8 cellular contexts compared by ENCODE assay signal in the genomic region with DNA sequence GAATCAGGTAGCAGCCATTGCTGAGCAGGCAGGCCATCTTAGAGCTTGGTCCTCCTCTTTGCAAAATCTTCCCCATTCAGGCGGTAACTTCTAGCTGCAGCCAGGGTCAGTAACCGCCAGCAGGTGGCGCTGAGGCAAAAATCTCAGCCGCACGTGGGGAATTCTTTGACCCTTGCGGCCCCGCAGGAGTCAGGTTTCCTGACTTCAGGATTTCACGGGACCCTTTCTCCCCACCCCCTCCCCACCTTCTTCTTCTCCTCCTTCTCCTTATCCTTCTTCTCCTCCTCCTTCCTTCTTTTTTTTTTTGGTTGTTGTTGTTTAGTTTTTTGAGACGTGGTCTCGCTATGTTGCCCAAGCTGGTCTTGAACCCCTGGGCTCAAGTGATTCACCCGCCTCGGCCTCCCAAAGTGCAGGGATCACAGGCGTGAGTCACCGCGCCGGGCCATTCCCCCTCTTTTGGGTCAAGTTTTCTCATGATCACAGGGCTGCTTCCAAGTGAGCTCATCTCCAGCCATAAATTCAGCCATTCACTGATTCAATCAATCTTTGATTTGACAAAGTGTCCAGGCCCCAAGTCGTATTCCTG. TPM values are rescaled to one million over a fixed set of nuclear protein-coding genes. Genes with fewer than 3 reads are reported as not detected.
A peak's percentile ranks its signal among the peaks of the same experiment; 100 is the strongest.
DNase-seq lines count a peak whose midpoint lies in the region; ATAC-seq and TF ChIP-seq lines count a peak whose summit lies in the region.

No MANE protein-coding gene starts in this region.

- H3K9me3 Mint-ChIP-seq in Calu3 (ENCODE audit: low read depth, unreplicated experiment), result no peaks in the 10 kb centered on the region
- no peaks in the 10 kb centered on the region for H3K9me3 Mint-ChIP-seq in activated naive CD4-positive, alpha-beta T cell treated with anti-CD3 and anti-CD28 coated beads, Interleukin-2, amount 50 U/mL, for 72 hours

- no peaks in the 10 kb centered on the region for H4K20me1 ChIP-seq in SU-DHL-6 (ENCODE audit: low read depth, low read length)

- H3K4me3 Mint-ChIP-seq in Calu3 (ENCODE audit: low read depth, unreplicated experiment), result no peak overlapping the region

- H3K27me3 ChIP-seq in SU-DHL-6 (ENCODE audit: low read length), result no peaks in the 10 kb centered on the region

- H3K27ac Mint-ChIP-seq in Calu3 (ENCODE audit: unreplicated experiment), result no peak overlapping the region
- H3K27ac Mint-ChIP-seq in activated naive CD4-positive, alpha-beta T cell treated with anti-CD3 and anti-CD28 coated beads, Interleukin-2, amount 50 U/mL, for 72 hours, result no peak overlapping the region

- no peaks in the 10 kb centered on the region for H3K9me3 ChIP-seq in SU-DHL-6 (ENCODE audit: insufficient read depth, low read length)

- H3K4me3 ChIP-seq in SU-DHL-6 (ENCODE audit: insufficient read depth, low read length, poor library complexity, severe bottlenecking), result no peak overlapping the region
- H3K4me3 ChIP-seq in retinal pigment epithelial cell (ENCODE audit: low read length), result no peak overlapping the region

- H2AFZ ChIP-seq in SU-DHL-6 (ENCODE audit: low read depth, low read length, severe bottlenecking), result no peak overlapping the region

- H3K79me2 ChIP-seq in SU-DHL-6 (ENCODE audit: insufficient read depth, low read length), result no peaks in the 10 kb centered on the region

- no peak overlapping the region for H3K4me2 ChIP-seq in SU-DHL-6 (ENCODE audit: low read depth, low read length, poor library complexity, severe bottlenecking)

- no peaks in the 10 kb centered on the region for H3K9me2 ChIP-seq in SU-DHL-6 (replicated peaks; ENCODE audit: insufficient read depth, low read length)

- no peak overlapping the region for H3K9ac ChIP-seq in SU-DHL-6 (ENCODE audit: low read length)

- H3K4me1 Mint-ChIP-seq in Calu3 (ENCODE audit: low read depth, unreplicated experiment), result no peaks in the 10 kb centered on the region

- H3F3A ChIP-seq in SU-DHL-6 (ENCODE audit: insufficient read depth), result no peaks in the 10 kb centered on the region

- no peak overlapping the region for H3K27ac ChIP-seq in SU-DHL-6 (ENCODE audit: low read depth, low read length)

- TF ChIP-seq CTCF in Calu3 (IDR thresholded peaks at IDR 0.05; ENCODE audit: unreplicated experiment), result peak; percentile 81
- TF ChIP-seq CTCF in SU-DHL-6 (IDR thresholded peaks at IDR 0.05; ENCODE audit: insufficient read depth, low read length, poor library complexity, severe bottlenecking), result peak; percentile 83
- TF ChIP-seq CTCF in retinal pigment epithelial cell (conservative IDR thresholded peaks at IDR 0.05; ENCODE audit: low read depth, low read length), result peak; percentile 92

- no TSS peak for BruUV-seq in Calu3 (replicated peaks; lab: Mats Ljungman, UMichigan)

- no peaks in the 10 kb centered on the region for H3K27me3 Mint-ChIP-seq in Calu3 (ENCODE audit: unreplicated experiment)

- H3K36me3 Mint-ChIP-seq in Calu3 (ENCODE audit: insufficient read depth, unreplicated experiment), result no peaks in the 10 kb centered on the region
- H3K36me3 Mint-ChIP-seq in activated naive CD4-positive, alpha-beta T cell treated with anti-CD3 and anti-CD28 coated beads, Interleukin-2, amount 50 U/mL, for 72 hours, result no peaks in the 10 kb centered on the region

- CTCF ChIA-PET in Calu3 (lab: Charles Lee), result interaction anchor here (0.6 to 1.7 kb wide), 15 partner anchors 9 to 281 kb away, joined by 3 to 18 read pairs (median 4); no protein-coding TSS in a partner anchor

- ATAC-seq in activated naive CD4-positive, alpha-beta T cell treated with anti-CD3 and anti-CD28 coated beads, Interleukin-2, amount 50 U/mL, for 72 hours, result peak; percentile 61 to 64
- ATAC-seq in left cardiac atrium, result peak; percentile 61 to 72
- ATAC-seq in GM21576 (IDR thresholded peaks at IDR 0.05; ENCODE audit: unreplicated experiment), result no peak
- ATAC-seq in HG03571 (IDR thresholded peaks at IDR 0.05; ENCODE audit: unreplicated experiment), result no peak

- no peaks in the 10 kb centered on the region for H3K36me3 ChIP-seq in SU-DHL-6 (ENCODE audit: low read length)

- DNase-seq in Calu3 (peak; percentile 63), HUDEP-2 (lab: John Stamatoyannopoulos, UW; ENCODE audit: unreplicated experiment in 76 of 76) (peak in 49 of 76 experiments; percentile 6 to 62 (median 33)), left cardiac atrium (peak; percentile 71), retinal pigment epithelial cell (ENCODE audit: low read depth) (no peak)
- peak; percentile 61 to 73 for DNase-seq in activated naive CD4-positive, alpha-beta T cell treated with anti-CD3 and anti-CD28 coated beads, Interleukin-2, amount 50 U/mL, for 72 hours (ENCODE audit: low spot score in 2 of 2)

- intact Hi-C loops in Calu3 (cut with micrococcal nuclease; ENCODE audit: unreplicated experiment), result loop anchor here (10.0 kb wide), 1 partner anchor 149 kb away; no protein-coding TSS in a partner anchor
- intact Hi-C loops in left cardiac atrium (cut with DNase I), result loop anchor here (1.0 to 5.0 kb wide), 3 partner anchors 51 to 236 kb away; no protein-coding TSS in a partner anchor

RNA-seq across cellular contexts. Expression of gene TENT5B, which starts 33.4 kb away (rescaled TPM):
- 0.59 and 1.0 TPM in 2 replicates for total RNA-seq in Calu3 (2022)
- total RNA-seq in activated naive CD4-positive, alpha-beta T cell treated with anti-CD3 and anti-CD28 coated beads, Interleukin-2, amount 50 U/mL, for 72 hours, result under 1 TPM in 1 of 2 donors, not detected in 1; 0.09 TPM
- 10 to 100 TPM; 17.1 to 29.0 TPM for total RNA-seq in left cardiac atrium

RNA-seq across cellular contexts. Expression of gene TRNP1, which starts 52.6 kb away (rescaled TPM):
- 195 and 277 TPM in 2 replicates for total RNA-seq in Calu3 (2022)
- under 1 TPM in 1 of 2 donors, not detected in 1; 0.29 TPM for total RNA-seq in activated naive CD4-positive, alpha-beta T cell treated with anti-CD3 and anti-CD28 coated beads, Interleukin-2, amount 50 U/mL, for 72 hours
- total RNA-seq in left cardiac atrium, result 10 to 100 TPM; 40.6 to 45.2 TPM

Comparison
In these comparisons a context has a peak if more than half of its experiments do, and no peak if none do; other contexts are left out.
1. ATAC-seq: peak in activated naive CD4-positive, alpha-beta T cell treated with anti-CD3 and anti-CD28 coated beads, Interleukin-2, amount 50 U/mL, for 72 hours (2 of 2) and left cardiac atrium (2 of 2); none in GM21576 (single experiment) and HG03571 (single experiment).
2. RNA of gene TRNP1, which starts 52.6 kb away (total RNA-seq): 195 to 277 TPM in Calu3 and 40.6 to 45.2 TPM in left cardiac atrium; 0.29 TPM in activated naive CD4-positive, alpha-beta T cell treated with anti-CD3 and anti-CD28 coated beads, Interleukin-2, amount 50 U/mL, for 72 hours; every median in the first group is over 10 times any median in the second.
3. Peak in every context shown above with its lines, with median percentiles within 50 percentile points of each other: CTCF ChIP-seq.